ENCODE assay signal across 10 cellular contexts in the genomic region with DNA sequence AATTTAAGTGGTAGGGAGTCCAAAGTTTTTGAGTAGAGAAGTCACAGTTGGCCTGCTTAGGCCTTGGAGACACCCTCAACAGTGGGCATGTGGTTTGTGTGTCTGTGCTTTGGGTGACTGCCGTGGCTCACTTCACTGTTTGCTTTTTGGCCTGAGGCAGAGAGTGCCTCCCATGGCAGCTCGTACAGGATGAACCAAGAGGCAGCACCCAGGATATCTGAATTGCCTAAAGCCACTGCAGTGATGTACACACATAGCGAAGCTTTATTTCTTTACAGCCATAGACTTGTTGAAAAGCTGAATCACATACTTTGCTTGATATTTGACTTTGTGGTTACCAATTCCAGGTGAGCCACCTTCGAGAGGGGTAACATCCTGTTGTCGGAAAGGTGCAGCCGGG. TPM values are rescaled to one million over a fixed set of nuclear protein-coding genes. Genes with fewer than 3 reads are reported as not detected.
A peak's percentile ranks its signal among the peaks of the same experiment; 100 is the strongest.
DNase-seq lines count a peak whose midpoint lies in the region; ATAC-seq and TF ChIP-seq lines count a peak whose summit lies in the region.
"Had no signal": no experiment of that assay in that cellular context is flagged by ENCODE, and none has a peak within 500 bp of the region (broad histone marks: within the 10 kb centered on the region; RNA-seq: fewer than 3 reads in every experiment).

No MANE protein-coding gene starts in this region.

- no peak for TF ChIP-seq CTCF in NB4 (IDR thresholded peaks at IDR 0.05; ENCODE audit: low read depth, low read length)
- no peak for TF ChIP-seq CTCF in colonic mucosa (IDR thresholded peaks at IDR 0.05)
- TF ChIP-seq CTCF in GM10248 (IDR thresholded peaks at IDR 0.05; ENCODE audit: control extremely low read depth, extremely low read depth, low read depth, missing control alignments): no peak

- H3K9ac ChIP-seq in BLaER1: no peak overlapping the region
- H3K9ac ChIP-seq in colonic mucosa (ENCODE audit: low read depth in 2 of 2, low read length in 2 of 2): peak overlapping the region in 1 of 2 donors; percentile 9

- 0 out of 2 replicates have a peak overlapping the region, but pooled peaks have one; percentile 7 for H3K4me2 ChIP-seq in BLaER1

- no peaks in the 10 kb centered on the region for H3K9me3 Mint-ChIP-seq in natural killer cell treated with Interleukin-12 subunit alpha and Interleukin-12 subunit beta and Interleukin-15 and Interleukin-18, amount 100 ng/mL, for 72 hours

- peaks cover 100% of the 10 kb centered on the region for H4K20me1 ChIP-seq in BLaER1

- no peak overlapping the region for H3K4me3 ChIP-seq in BLaER1
- no peak overlapping the region for H3K4me3 ChIP-seq in NB4 (ENCODE audit: low read depth, low read length)
- H3K4me3 ChIP-seq in colonic mucosa: no peak overlapping the region
- H3K4me3 ChIP-seq: SJSA1 had no signal

- H3K4me1 Mint-ChIP-seq in natural killer cell treated with Interleukin-12 subunit alpha and Interleukin-12 subunit beta and Interleukin-15 and Interleukin-18, amount 100 ng/mL, for 72 hours (ENCODE audit: low read depth in 2 of 2): peaks cover 63 to 75% of the 10 kb centered on the region in 2 donors

- peaks cover 56% of the 10 kb centered on the region for H3K36me3 ChIP-seq in BLaER1
- no peaks in the 10 kb centered on the region for H3K36me3 ChIP-seq in colonic mucosa

- H3K36me3 Mint-ChIP-seq in natural killer cell treated with Interleukin-12 subunit alpha and Interleukin-12 subunit beta and Interleukin-15 and Interleukin-18, amount 100 ng/mL, for 72 hours: no peaks in the 10 kb centered on the region

- CTCF ChIA-PET in GM10248 (lab: Yijun Ruan, JAX): interaction anchor here (1.4 to 3.4 kb wide), 5 partner anchors 8 to 109 kb away, joined by 4 to 14 read pairs (median 8); no protein-coding TSS in a partner anchor

- peak overlapping the region; percentile 21 for H3K4me3 Mint-ChIP-seq in natural killer cell treated with Interleukin-12 subunit alpha and Interleukin-12 subunit beta and Interleukin-15 and Interleukin-18, amount 100 ng/mL, for 72 hours

- TF ChIP-seq POLR2A in NB4 (IDR thresholded peaks at IDR 0.05; ENCODE audit: extremely low read depth, insufficient read length): no peak

- no peaks in the 10 kb centered on the region for H3K27me3 Mint-ChIP-seq in natural killer cell treated with Interleukin-12 subunit alpha and Interleukin-12 subunit beta and Interleukin-15 and Interleukin-18, amount 100 ng/mL, for 72 hours

- H3K9me3 ChIP-seq in BLaER1 (no peaks in the 10 kb centered on the region), colonic mucosa (no peaks in the 10 kb centered on the region)
- H3K9me3 ChIP-seq: SJSA1 had no signal

- no peak overlapping the region for H3K27ac ChIP-seq in BLaER1
- H3K27ac ChIP-seq in colonic mucosa: peak overlapping the region; percentile 35
- H3K27ac ChIP-seq in caudate nucleus (ENCODE audit: low read depth, low read length): no peak overlapping the region
- H3K27ac ChIP-seq: SJSA1 had no signal

- intact Hi-C loops in colonic mucosa (cut with DNase I): no loop called here

- H3K27me3 ChIP-seq in BLaER1 (no peaks in the 10 kb centered on the region), colonic mucosa (no peaks in the 10 kb centered on the region)
- H3K27me3 ChIP-seq: SJSA1 had no signal

- peak overlapping the region; percentile 45 to 90 for H3K27ac Mint-ChIP-seq in natural killer cell treated with Interleukin-12 subunit alpha and Interleukin-12 subunit beta and Interleukin-15 and Interleukin-18, amount 100 ng/mL, for 72 hours

- POLR2A ChIA-PET in GM10248 (lab: Yijun Ruan, JAX): no interaction called here

- in situ Hi-C loops in ACHN (cut with HindIII; ENCODE audit: low pct_ligation_motif_present, low pct_unique_long_range_greater_than_20kb, low sequenced_read_pairs): no loop called here

- DNase-seq in NB4 (ENCODE audit: low read depth) (peak; percentile 49), colonic mucosa (no peak), caudate nucleus (lab: John Stamatoyannopoulos, UW) (no peak), GM10248 (ENCODE audit: extremely low spot score) (no peak), NCI-H1092 (lab: John Stamatoyannopoulos, UW) (no peak), ACHN (no peak)
- DNase-seq in natural killer cell treated with Interleukin-12 subunit alpha and Interleukin-12 subunit beta and Interleukin-15 and Interleukin-18, amount 100 ng/mL, for 72 hours (ENCODE audit: low spot score): no peak
- DNase-seq: central memory CD4-positive, alpha-beta T cell had no signal

- peaks cover 52% of the 10 kb centered on the region for H3K4me1 ChIP-seq in BLaER1
- H3K4me1 ChIP-seq in colonic mucosa: peaks cover 20% of the 10 kb centered on the region
- H3K4me1 ChIP-seq: SJSA1 had no signal

- ATAC-seq in natural killer cell treated with Interleukin-12 subunit alpha and Interleukin-12 subunit beta and Interleukin-15 and Interleukin-18, amount 100 ng/mL, for 72 hours: no peak

RNA-seq across cellular contexts. Expression of a gene that starts 21.6 kb away (rescaled TPM):
- 10 to 100 TPM; 79.0 to 81.3 TPM for total RNA-seq in colonic mucosa
- total RNA-seq in natural killer cell treated with Interleukin-12 subunit alpha and Interleukin-12 subunit beta and Interleukin-15 and Interleukin-18, amount 100 ng/mL, for 72 hours: 10 to 100 TPM; 20.6 to 27.5 TPM
